Comparison of ENCODE assay signal across 19 cellular contexts in genomic region chr11:69299572-69299971, GRCh38. TPM values are rescaled to one million over a fixed set of nuclear protein-coding genes. Genes with fewer than 3 reads are reported as not detected.
A peak's percentile ranks its signal among the peaks of the same experiment; 100 is the strongest.
DNase-seq lines count a peak whose midpoint lies in the region; ATAC-seq, FAIRE-seq and TF ChIP-seq lines count a peak whose summit lies in the region.
"Had no signal": no experiment of that assay in that cellular context is flagged by ENCODE, and none has a peak within 500 bp of the region (broad histone marks: within the 10 kb centered on the region; RNA-seq: fewer than 3 reads in every experiment).

No MANE protein-coding gene starts in this region.

- H3K4me2 ChIP-seq in SK-N-SH: peak overlapping the region; percentile 62
- peak overlapping the region; percentile 61 for H3K4me2 ChIP-seq in Loucy (ENCODE audit: low read depth, low read length, poor library complexity, severe bottlenecking)
- H3K4me2 ChIP-seq in endothelial cell of umbilical vein (ENCODE audit: insufficient read depth, low read length): no peak overlapping the region
- peak overlapping the region; percentile 75 for H3K4me2 ChIP-seq in skeletal muscle satellite cell (ENCODE audit: low read length)

- H3F3A ChIP-seq in SK-N-SH (replicated peaks; ENCODE audit: insufficient read depth): peaks cover 49% of the 10 kb centered on the region
- H3F3A ChIP-seq in Loucy (ENCODE audit: low read depth): no peaks in the 10 kb centered on the region

- peaks cover 21 to 65% of the 10 kb centered on the region in 2 experiments; a peak in 3 of 4 replicates for H3K4me1 ChIP-seq in SK-N-SH (ENCODE audit: control insufficient read depth in 1 of 2, insufficient read depth in 2 of 2, low read depth in 1 of 2, low read length in 1 of 2)
- H3K4me1 ChIP-seq in Loucy (ENCODE audit: insufficient read depth, low read length, poor library complexity, severe bottlenecking): peaks cover 84% of the 10 kb centered on the region
- H3K4me1 ChIP-seq in endothelial cell of umbilical vein (ENCODE audit: control insufficient read depth, extremely low read depth, insufficient read depth, low read length): peaks cover 62% of the 10 kb centered on the region
- peaks cover 71% of the 10 kb centered on the region for H3K4me1 ChIP-seq in skeletal muscle satellite cell (ENCODE audit: control insufficient read depth, insufficient read depth, low read length)
- peaks cover 0 to 39% (median 31%) of the 10 kb centered on the region in 4 donors for H3K4me1 ChIP-seq in sigmoid colon

- no TSS peak for BruUV-seq in endothelial cell of umbilical vein (replicated peaks; lab: Mats Ljungman, UMichigan)

- TF ChIP-seq CTCF in SK-N-SH (IDR thresholded peaks at IDR 0.05) (no peak), Loucy (conservative IDR thresholded peaks at IDR 0.05; ENCODE audit: low read length) (no peak), endothelial cell of umbilical vein (IDR thresholded peaks at IDR 0.05; ENCODE audit: extremely low read depth in 1 of 2, insufficient read depth in 1 of 2, low read depth in 1 of 2, low read length in 2 of 2) (no peak), sigmoid colon (IDR thresholded peaks at IDR 0.05) (no peak)

- H3K9me1 ChIP-seq in endothelial cell of umbilical vein (replicated peaks; ENCODE audit: control insufficient read depth, extremely low read depth, insufficient read depth, low read length): no peaks in the 10 kb centered on the region

- CTCF ChIA-PET in SK-N-SH (lab: Yijun Ruan, JAX) (no interaction called here), endothelial cell of umbilical vein (lab: Charles Lee) (interaction anchor here (0.7 to 4.7 kb wide), 5 partner anchors 13 to 168 kb away, joined by 3 to 25 read pairs (median 4); no protein-coding TSS in a partner anchor)

- POLR2A ChIA-PET in SK-N-SH (lab: Yijun Ruan, JAX): no interaction called here
- POLR2A ChIA-PET in endothelial cell of umbilical vein (lab: Charles Lee): interaction anchor here (1.3 kb wide), 2 partner anchors 53 to 150 kb away, joined by 3 to 4 read pairs; no protein-coding TSS in a partner anchor

- H3K79me2 ChIP-seq in SK-N-SH (ENCODE audit: insufficient read depth) (peaks cover 34% of the 10 kb centered on the region; the same call in 1 of the 2 replicates), Loucy (ENCODE audit: insufficient read depth, low read length) (no peaks in the 10 kb centered on the region), endothelial cell of umbilical vein (ENCODE audit: control insufficient read depth, insufficient read depth, low read length) (peaks cover 45% of the 10 kb centered on the region)

- FAIRE-seq in endothelial cell of umbilical vein (lab: Jason Lieb, UNC): no peak

- H3K27me3 ChIP-seq in SK-N-SH (ENCODE audit: insufficient read depth) (no peaks in the 10 kb centered on the region), Loucy (ENCODE audit: insufficient read depth, low read length, poor library complexity, severe bottlenecking) (no peaks in the 10 kb centered on the region), endothelial cell of umbilical vein (ENCODE audit: control insufficient read depth in 2 of 2, insufficient read depth in 2 of 2, low read length in 2 of 2) (no peaks in the 10 kb centered on the region), skeletal muscle satellite cell (ENCODE audit: control insufficient read depth, insufficient read depth, low read length) (no peaks in the 10 kb centered on the region), sigmoid colon (no peaks in the 10 kb centered on the region)

- H3K9ac ChIP-seq in SK-N-SH (peak overlapping the region; percentile 63; the same call in 1 of the 2 replicates), Loucy (ENCODE audit: low read depth, low read length, poor library complexity, severe bottlenecking) (no peak overlapping the region), endothelial cell of umbilical vein (replicated peaks; ENCODE audit: extremely low read depth, insufficient read depth, low read length) (no peak overlapping the region), skeletal muscle satellite cell (ENCODE audit: low read depth, low read length) (peak overlapping the region; percentile 83)

- H3K9me3 ChIP-seq in SK-N-SH (no peaks in the 10 kb centered on the region), Loucy (ENCODE audit: insufficient read depth, low read depth, low read length) (no peaks in the 10 kb centered on the region), endothelial cell of umbilical vein (replicated peaks; ENCODE audit: control insufficient read depth, insufficient read depth, low read length) (no peaks in the 10 kb centered on the region), skeletal muscle satellite cell (replicated peaks; ENCODE audit: low read length) (no peaks in the 10 kb centered on the region), sigmoid colon (no peaks in the 10 kb centered on the region)

- H3K4me3 ChIP-seq in SK-N-SH (ENCODE audit: low read depth in 2 of 2, low read length in 1 of 2) (no peak overlapping the region), Loucy (ENCODE audit: low read length, poor library complexity, severe bottlenecking) (peak overlapping the region; percentile 16), endothelial cell of umbilical vein (replicated peaks in 1 of 3; ENCODE audit: insufficient read depth in 1 of 3, low read depth in 1 of 3, low read length in 3 of 3) (no peak overlapping the region), skeletal muscle satellite cell (ENCODE audit: low read length) (no peak overlapping the region), sigmoid colon (no peak overlapping the region)
- H3K4me3 ChIP-seq: dorsolateral prefrontal cortex had no signal

- H4K20me1 ChIP-seq in SK-N-SH (ENCODE audit: insufficient read depth): no peaks in the 10 kb centered on the region
- H4K20me1 ChIP-seq in Loucy (ENCODE audit: insufficient read depth, low read length, poor library complexity, severe bottlenecking): no peaks in the 10 kb centered on the region
- no peaks in the 10 kb centered on the region for H4K20me1 ChIP-seq in endothelial cell of umbilical vein (replicated peaks; ENCODE audit: control insufficient read depth, extremely low read depth, insufficient read depth, low read length)

- intact Hi-C loops in endothelial cell of umbilical vein (cut with micrococcal nuclease): loop anchor here (10.0 kb wide), 1 partner anchor 195 kb away; no protein-coding TSS in a partner anchor
- intact Hi-C loops in sigmoid colon (cut with DNase I): loop anchor here (5.0 kb wide), 1 partner anchor 143 kb away; no protein-coding TSS in a partner anchor

- no peaks in the 10 kb centered on the region for H3K9me2 ChIP-seq in SK-N-SH
- no peaks in the 10 kb centered on the region for H3K9me2 ChIP-seq in Loucy (replicated peaks; ENCODE audit: low read depth, low read length)

- H2AFZ ChIP-seq in SK-N-SH (ENCODE audit: low read depth) (no peak overlapping the region), Loucy (ENCODE audit: low read length) (no peak overlapping the region), endothelial cell of umbilical vein (ENCODE audit: low read depth, low read length) (no peak overlapping the region)

- no peak for ATAC-seq in SK-N-SH treated with all-trans-retinoic acid at 6 μM for 48 hours
- ATAC-seq: naive thymus-derived CD4-positive, alpha-beta T cell; T-cell had no signal

- 96% methylated on average over 4 of the region's 8 CpGs for WGBS in SK-N-SH (ENCODE audit: low lambda C conversion rate)
- 92 to 94% methylated on average over 8 of the region's 8 CpGs for WGBS in sigmoid colon, 2 donors

- TF ChIP-seq POLR2A in endothelial cell of umbilical vein (IDR thresholded peaks at IDR 0.05; ENCODE audit: low read depth, low read length) (no peak), sigmoid colon (IDR thresholded peaks at IDR 0.05) (no peak)

- dilution Hi-C loops in endothelial cell of umbilical vein (cut with MboI; ENCODE audit: extremely low pct_ligation_motif_present, low sequenced_read_pairs): no loop called here

- no peak for TF ChIP-seq RAD21 in SK-N-SH (IDR thresholded peaks at IDR 0.05; ENCODE audit: low read length)

- no peak for DNase-seq in SK-N-SH
- DNase-seq in endothelial cell of umbilical vein (ENCODE audit: low read depth, low spot score): no peak
- no peak for DNase-seq in sigmoid colon
- DNase-seq in iPS-NIHi11 (ENCODE audit: low spot score): no peak
- DNase-seq in NCI-H1092 (lab: John Stamatoyannopoulos, UW): no peak
- DNase-seq: activated CD4-positive, CD25-positive, alpha-beta regulatory T cell; activated CD8-positive, alpha-beta memory T cell treated with anti-CD3 and anti-CD28 coated beads, Interleukin-2, amount 50 U/mL, for 4 hours; activated naive CD4-positive, alpha-beta T cell treated with Interleukin-2 at 50 U/mL for 16 hours; GDM1; naive thymus-derived CD4-positive, alpha-beta T cell; NCI-H526 treated with DMSO at 0.1 percent for 48 hours; OCI-M1; T-cell had no signal

- no peaks in the 10 kb centered on the region for H3K36me3 ChIP-seq in SK-N-SH (replicated peaks in 1 of 2; ENCODE audit: control insufficient read depth in 1 of 2, insufficient read depth in 2 of 2, low read length in 1 of 2)
- no peaks in the 10 kb centered on the region for H3K36me3 ChIP-seq in Loucy (ENCODE audit: insufficient read depth, low read length)
- H3K36me3 ChIP-seq in endothelial cell of umbilical vein (ENCODE audit: control insufficient read depth in 2 of 2, extremely low read depth in 1 of 2, insufficient read depth in 2 of 2, low read length in 2 of 2): no peaks in the 10 kb centered on the region
- no peaks in the 10 kb centered on the region for H3K36me3 ChIP-seq in skeletal muscle satellite cell (ENCODE audit: insufficient read depth, low read length)
- H3K36me3 ChIP-seq in sigmoid colon: no peaks in the 10 kb centered on the region

- H3K27ac ChIP-seq in SK-N-SH (ENCODE audit: low read depth in 2 of 2, low read length in 1 of 2) (peak overlapping the region in 1 of 2 experiments; percentile 95; a peak in 2 of 4 replicates), endothelial cell of umbilical vein (ENCODE audit: insufficient read depth, low read depth, low read length) (peak overlapping the region; percentile 98), sigmoid colon (no peak overlapping the region)
- H3K27ac ChIP-seq: 22Rv1 had no signal

- TF ChIP-seq EP300 in SK-N-SH (IDR thresholded peaks at IDR 0.05; ENCODE audit: borderline replicate concordance in 1 of 2, low read depth in 1 of 2, low read length in 1 of 2) (no peak), sigmoid colon (IDR thresholded peaks at IDR 0.05) (no peak)

RNA-seq across cellular contexts. Expression of gene MYEOV, which starts 5.6 kb away (rescaled TPM):
- polyA plus RNA-seq in SK-N-SH (2012; rRNA removed) (3.0 and 3.6 TPM in 2 replicates), endothelial cell of umbilical vein (3.8 TPM in 2 replicates), sigmoid colon (10 to 100 TPM in 2 of 3 donors, 1 to 10 TPM in 1; 1.2 to 11.1 (median 10.1) TPM)
- polyA plus RNA-seq in SK-N-SH (2012; cell fraction: cytosol; rRNA removed): 1.4 and 1.6 TPM in 2 replicates
- 7.8 and 9.9 TPM in 2 replicates for polyA plus RNA-seq in SK-N-SH (2012; cell fraction: nucleus; rRNA removed)
- total RNA-seq in endothelial cell of umbilical vein (7.0 and 14.4 TPM in 2 replicates), sigmoid colon (not detected)
- 4.3 and 4.4 TPM in 2 replicates for polyA plus RNA-seq in endothelial cell of umbilical vein (2011; cell fraction: cytosol; rRNA removed)
- polyA plus RNA-seq in endothelial cell of umbilical vein (2011; cell fraction: nucleus; rRNA removed): 4.6 and 6.6 TPM in 2 replicates
- 8.0 and 18.4 TPM in 2 replicates for polyA plus RNA-seq in endothelial cell of umbilical vein (2012)
- 3.2 and 11.9 TPM in 2 replicates for polyA minus RNA-seq in endothelial cell of umbilical vein
- not detected for polyA minus RNA-seq in endothelial cell of umbilical vein (2011; cell fraction: cytosol; rRNA and poly(A)+ RNA removed)
- polyA minus RNA-seq in endothelial cell of umbilical vein (2011; cell fraction: nucleus; rRNA and poly(A)+ RNA removed): 3.0 and 4.4 TPM in 2 replicates
- 6.8 and 28.4 TPM in 2 replicates for total RNA-seq in skeletal muscle satellite cell (2012; rRNA removed)
- total RNA-seq: temporal lobe had no signal
- polyA plus RNA-seq: naive thymus-derived CD4-positive, alpha-beta T cell had no signal

Comparison
In these comparisons a context has a peak if more than half of its experiments do, and no peak if none do; other contexts are left out.
1. H3K9ac ChIP-seq: peak in SK-N-SH (single experiment) and skeletal muscle satellite cell (single experiment); none in Loucy (single experiment) and endothelial cell of umbilical vein (single experiment).